In genomic region chr6:26200918-26201721, GRCh38 we compare ENCODE assay signal across 9 cellular contexts.
DNase-seq lines count a peak whose midpoint lies in the region; ATAC-seq and TF ChIP-seq lines count a peak whose summit lies in the region.
"Had no signal": no experiment of that assay in that cellular context is flagged by ENCODE, and none has a peak within 500 bp of the region (broad histone marks: within the 10 kb centered on the region; RNA-seq: fewer than 3 reads in every experiment).

No MANE protein-coding gene starts in this region.

- no peak for ATAC-seq in activated T-helper 17 cell treated with anti-CD3 and anti-CD28 coated beads, Interleukin-2, amount 50 U/mL, for 72 hours (replicated peaks)
- ATAC-seq in HG02623 (IDR thresholded peaks at IDR 0.05; ENCODE audit: unreplicated experiment), result no peak

- H3K36me3 Mint-ChIP-seq in activated T-helper 17 cell treated with anti-CD3 and anti-CD28 coated beads, Interleukin-2, amount 50 U/mL, for 72 hours (ENCODE audit: low read depth), result peaks cover 46% of the 10 kb centered on the region
- no peaks in the 10 kb centered on the region for H3K36me3 Mint-ChIP-seq in nephron (ENCODE audit: low read depth)

- peak overlapping the region; percentile 70 for H3K27ac Mint-ChIP-seq in activated T-helper 17 cell treated with anti-CD3 and anti-CD28 coated beads, Interleukin-2, amount 50 U/mL, for 72 hours
- H3K27ac Mint-ChIP-seq in nephron, result peak overlapping the region in 2 of 3 experiments; percentile 58 to 91

- DNase-seq in GM12864 (ENCODE audit: low read depth) (no peak), M059J (ENCODE audit: low read depth) (peak; percentile 71), epidermal melanocyte (ENCODE audit: insufficient read length, low spot score) (no peak)
- no peak for DNase-seq in stimulated activated CD4-positive, alpha-beta T cell treated with anti-CD3 and anti-CD28 coated beads, Interleukin-12 subunit alpha, Interleukin-12 subunit beta, amount 100 ng/mL, for 4 hours
- DNase-seq: NCI-H446 treated with DMSO at 0.1 percent for 48 hours; stimulated activated CD4-positive, alpha-beta T cell treated with anti-CD3 and anti-CD28 coated beads, Interleukin-4, amount 100 ng/mL, for 1 hour had no signal

- TF ChIP-seq CTCF in GM12864 (IDR thresholded peaks at IDR 0.05; ENCODE audit: low read depth, low read length, missing control alignments), result no peak
- TF ChIP-seq CTCF in nephron (IDR thresholded peaks at IDR 0.05; ENCODE audit: unreplicated experiment in 3 of 3), result no peak

- no peaks in the 10 kb centered on the region for H3K9me3 Mint-ChIP-seq in activated T-helper 17 cell treated with anti-CD3 and anti-CD28 coated beads, Interleukin-2, amount 50 U/mL, for 72 hours
- no peaks in the 10 kb centered on the region for H3K9me3 Mint-ChIP-seq in nephron

- H3K4me3 Mint-ChIP-seq in activated T-helper 17 cell treated with anti-CD3 and anti-CD28 coated beads, Interleukin-2, amount 50 U/mL, for 72 hours, result peak overlapping the region; percentile 60
- peak overlapping the region; percentile 70 to 77 (median 74) for H3K4me3 Mint-ChIP-seq in nephron

- peaks cover 25% of the 10 kb centered on the region for H3K4me1 Mint-ChIP-seq in activated T-helper 17 cell treated with anti-CD3 and anti-CD28 coated beads, Interleukin-2, amount 50 U/mL, for 72 hours
- peaks cover 16% of the 10 kb centered on the region for H3K4me1 Mint-ChIP-seq in nephron

- H3K27me3 Mint-ChIP-seq in activated T-helper 17 cell treated with anti-CD3 and anti-CD28 coated beads, Interleukin-2, amount 50 U/mL, for 72 hours, result no peaks in the 10 kb centered on the region
- H3K27me3 Mint-ChIP-seq in nephron (ENCODE audit: low read depth), result peaks cover 5% of the 10 kb centered on the region

- peak overlapping the region; percentile 14; the same call in 1 of the 2 replicates for H3K4me3 ChIP-seq in GM12864 (ENCODE audit: low read depth, low read length)
